Comparison of ENCODE assay signal across 9 cellular contexts in the genomic region with DNA sequence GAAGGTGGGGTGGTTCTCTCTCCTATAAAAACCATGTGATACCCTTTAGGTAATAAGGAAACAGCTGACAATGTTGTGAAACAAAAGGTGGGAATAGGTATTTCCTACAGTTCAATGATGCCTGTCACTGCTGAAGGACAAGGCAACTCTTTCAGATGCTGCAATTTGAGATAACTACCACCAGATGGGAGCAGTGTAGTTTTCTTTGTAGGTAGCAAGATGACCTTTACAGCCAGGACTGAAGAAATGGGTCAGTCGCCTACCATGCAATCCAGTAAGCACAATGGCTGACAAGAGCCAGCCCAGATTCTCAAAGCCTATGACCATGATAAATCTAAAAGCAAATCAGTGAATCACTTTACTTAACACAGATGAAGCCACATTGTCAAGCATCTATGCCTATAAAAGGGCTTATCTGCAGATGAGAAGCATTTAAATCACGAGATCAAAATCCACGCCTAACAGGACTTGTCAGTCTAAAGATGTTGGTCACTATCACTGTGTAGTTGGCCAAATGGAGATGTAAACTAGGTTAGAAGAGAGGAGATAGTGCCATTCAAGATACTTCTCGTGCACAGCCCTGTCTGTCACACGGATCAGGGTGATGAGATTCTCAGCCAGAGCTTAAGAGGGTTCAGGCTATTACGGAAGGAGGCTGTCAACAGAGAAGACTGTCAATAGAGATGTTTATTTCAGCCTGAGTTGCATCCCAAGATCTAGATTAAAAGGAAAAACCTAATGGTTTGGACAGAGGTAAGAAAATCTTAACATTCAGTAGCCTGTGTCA.
DNase-seq lines count a peak whose midpoint lies in the region; ATAC-seq and TF ChIP-seq lines count a peak whose summit lies in the region.
"Had no signal": no experiment of that assay in that cellular context is flagged by ENCODE, and none has a peak within 500 bp of the region (broad histone marks: within the 10 kb centered on the region; RNA-seq: fewer than 3 reads in every experiment).

No MANE protein-coding gene starts in this region.

- no peak overlapping the region for H3K4me3 ChIP-seq in upper lobe of right lung

- H3K27ac ChIP-seq in upper lobe of right lung, result no peak overlapping the region

- peaks cover 81% of the 10 kb centered on the region for H3K4me1 Mint-ChIP-seq in activated T-cell treated with anti-CD3 and anti-CD28 coated beads, Interleukin-2, amount 50 U/mL, for 4 hours (ENCODE audit: low read depth)

- H3K9me3 Mint-ChIP-seq in activated T-cell treated with anti-CD3 and anti-CD28 coated beads, Interleukin-2, amount 50 U/mL, for 4 hours, result no peaks in the 10 kb centered on the region
- H3K9me3 Mint-ChIP-seq: dendritic cell treated with granulocyte-macrophage colony-stimulating factor and Interleukin-4, amounts not matched to agents 40 ng/mL and 50 ng/mL, for 4 days had no signal

- no peaks in the 10 kb centered on the region for H3K27me3 Mint-ChIP-seq in activated T-cell treated with anti-CD3 and anti-CD28 coated beads, Interleukin-2, amount 50 U/mL, for 4 hours (ENCODE audit: low read depth)
- H3K27me3 Mint-ChIP-seq: dendritic cell treated with granulocyte-macrophage colony-stimulating factor and Interleukin-4, amounts not matched to agents 40 ng/mL and 50 ng/mL, for 4 days had no signal

- H3K4me1 ChIP-seq in upper lobe of right lung, result peaks cover 25% of the 10 kb centered on the region

- H3K36me3 ChIP-seq in upper lobe of right lung, result no peaks in the 10 kb centered on the region

- H3K9me3 ChIP-seq in upper lobe of right lung, result no peaks in the 10 kb centered on the region

- no peak for DNase-seq in activated T-cell treated with anti-CD3 and anti-CD28 coated beads, Interleukin-2, amount 50 U/mL, for 4 hours
- no peak for DNase-seq in activated T-cell treated with anti-CD3 and anti-CD28 coated beads, Interleukin-2, amount 50 U/mL, for 1 hour
- DNase-seq in NOMO-1 treated with DMSO at 0.1 percent for 48 hours (lab: John Stamatoyannopoulos, UW; ENCODE audit: unreplicated experiment), result peak; percentile 62
- DNase-seq in T47D (ENCODE audit: low read depth in 1 of 2, low spot score in 1 of 2), result peak; percentile 31 to 76
- no peak for DNase-seq in left colon
- no peak for DNase-seq in upper lobe of right lung

- no peaks in the 10 kb centered on the region for H3K27me3 ChIP-seq in upper lobe of right lung

- in situ Hi-C loops in T47D (cut with HindIII; ENCODE audit: low pct_unique_long_range_greater_than_20kb, low sequenced_read_pairs), result no loop called here

- peak; percentile 56 to 76 for ATAC-seq in activated T-cell treated with anti-CD3 and anti-CD28 coated beads, Interleukin-2, amount 50 U/mL, for 4 hours
- ATAC-seq in HG03066 (IDR thresholded peaks at IDR 0.05; ENCODE audit: low read depth, unreplicated experiment) (peak; percentile 76), left colon (peak; percentile 93), upper lobe of right lung (peak; percentile 92), GM18909 (IDR thresholded peaks at IDR 0.05; ENCODE audit: poor library complexity, unreplicated experiment) (no peak)

- intact Hi-C loops in left colon (cut with DNase I, micrococcal nuclease) (loop anchor here (5.0 to 10.0 kb wide), 3 partner anchors 152 to 255 kb away; no protein-coding TSS in a partner anchor), upper lobe of right lung (cut with DNase I) (loop anchor here (5.0 kb wide), 1 partner anchor 147 kb away; no protein-coding TSS in a partner anchor)

- peak; percentile 73 for TF ChIP-seq CTCF in upper lobe of right lung (IDR thresholded peaks at IDR 0.05)

- peaks cover 6% of the 10 kb centered on the region for H3K36me3 Mint-ChIP-seq in activated T-cell treated with anti-CD3 and anti-CD28 coated beads, Interleukin-2, amount 50 U/mL, for 4 hours (ENCODE audit: insufficient read depth)

- no peak overlapping the region for H3K4me3 Mint-ChIP-seq in activated T-cell treated with anti-CD3 and anti-CD28 coated beads, Interleukin-2, amount 50 U/mL, for 4 hours
- H3K4me3 Mint-ChIP-seq: dendritic cell treated with granulocyte-macrophage colony-stimulating factor and Interleukin-4, amounts not matched to agents 40 ng/mL and 50 ng/mL, for 4 days had no signal

Comparison
In these comparisons a context has a peak if more than half of its experiments do, and no peak if none do; other contexts are left out.
1. DNase-seq: peak in NOMO-1 treated with DMSO at 0.1 percent for 48 hours (single experiment) and T47D (2 of 2); none in activated T-cell treated with anti-CD3 and anti-CD28 coated beads, Interleukin-2, amount 50 U/mL, for 4 hours (single experiment), activated T-cell treated with anti-CD3 and anti-CD28 coated beads, Interleukin-2, amount 50 U/mL, for 1 hour (single experiment), left colon (0 of 2) and upper lobe of right lung (single experiment).